20 cellular contexts compared by ENCODE assay signal in the genomic region with DNA sequence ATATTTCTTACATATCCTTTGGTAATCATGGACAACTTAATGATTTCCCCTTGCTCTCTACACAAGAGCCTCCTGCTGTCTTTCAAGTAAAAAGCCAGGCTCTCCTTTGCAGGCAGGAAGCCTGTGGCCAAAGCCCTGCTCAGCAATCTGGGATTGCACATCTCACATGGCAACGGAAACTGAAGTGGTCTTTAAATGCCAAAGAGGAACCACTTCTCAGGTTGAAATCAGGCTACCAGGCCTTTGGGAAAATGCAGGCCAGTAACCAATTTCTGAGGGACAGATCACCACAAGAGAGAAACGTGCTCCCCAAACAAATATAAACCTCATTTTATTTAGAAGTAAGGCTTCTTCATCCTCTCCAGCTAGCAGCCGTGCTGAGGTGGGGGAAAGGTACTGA.
DNase-seq lines count a peak whose midpoint lies in the region; ATAC-seq and TF ChIP-seq lines count a peak whose summit lies in the region.
"Had no signal": no experiment of that assay in that cellular context is flagged by ENCODE, and none has a peak within 500 bp of the region (broad histone marks: within the 10 kb centered on the region; RNA-seq: fewer than 3 reads in every experiment).

No MANE protein-coding gene starts in this region.

- POLR2A ChIA-PET in CD4-positive, alpha-beta T cell (lab: Charles Lee), result interaction anchor here (0.9 to 2.0 kb wide), 3 partner anchors 9 to 12 kb away, joined by 3 to 7 read pairs (median 4); no protein-coding TSS in a partner anchor
- POLR2A ChIA-PET in CD8-positive, alpha-beta T cell (lab: Charles Lee), result interaction anchor here (1.0 kb wide), 1 partner anchor 93 kb away, joined by 3 read pairs; no protein-coding TSS in a partner anchor

- H3K36me3 ChIP-seq in KOPT-K1 (ENCODE audit: insufficient read depth, low read length), result no peaks in the 10 kb centered on the region
- H3K36me3 ChIP-seq in CD8-positive, alpha-beta T cell (ENCODE audit: insufficient read depth, low read length), result no peaks in the 10 kb centered on the region
- H3K36me3 ChIP-seq: gastrocnemius medialis, ovary had no signal

- CTCF ChIA-PET in CD4-positive, alpha-beta T cell (lab: Charles Lee), result no interaction called here
- CTCF ChIA-PET in CD8-positive, alpha-beta T cell (lab: Charles Lee), result interaction anchor here (1.7 to 1.8 kb wide), 2 partner anchors 11 to 12 kb away, joined by 5 to 6 read pairs; no protein-coding TSS in a partner anchor

- H3K9me3 Mint-ChIP-seq in CD4-positive, alpha-beta T cell, result peaks cover 14% of the 10 kb centered on the region
- H3K9me3 Mint-ChIP-seq in CD8-positive, alpha-beta T cell, result peaks cover 14% of the 10 kb centered on the region

- no peak for ATAC-seq in CD4-positive, alpha-beta T cell (ENCODE audit: poor library complexity)
- ATAC-seq in CD8-positive, alpha-beta T cell, result no peak
- ATAC-seq: gastrocnemius medialis, left lobe of liver, mucosa of descending colon had no signal

- no peaks in the 10 kb centered on the region for H3K27me3 ChIP-seq in CD4-positive, alpha-beta T cell (ENCODE audit: control insufficient read depth, insufficient read depth, low read length)
- no peaks in the 10 kb centered on the region for H3K27me3 ChIP-seq in CD8-positive, alpha-beta T cell (ENCODE audit: insufficient read depth, low read length)
- H3K27me3 ChIP-seq: gastrocnemius medialis, ovary, testis had no signal

- intact Hi-C loops in CD4-positive, alpha-beta T cell (cut with DNase I, micrococcal nuclease), result no loop called here
- intact Hi-C loops in CD8-positive, alpha-beta T cell (cut with DNase I, micrococcal nuclease), result no loop called here

- peaks cover 51% of the 10 kb centered on the region for H3K4me1 ChIP-seq in CD8-positive, alpha-beta T cell (ENCODE audit: insufficient read depth, low read length)
- H3K4me1 ChIP-seq: gastrocnemius medialis, testis had no signal

- no peak overlapping the region for H3K27ac ChIP-seq in CD4-positive, alpha-beta T cell (ENCODE audit: low read depth, low read length)
- H3K27ac ChIP-seq in KOPT-K1 (ENCODE audit: low read depth, low read length, poor library complexity, severe bottlenecking), result peak overlapping the region; percentile 25
- H3K27ac ChIP-seq in CD8-positive, alpha-beta T cell (ENCODE audit: low read depth, low read length), result no peak overlapping the region
- H3K27ac ChIP-seq: gastrocnemius medialis, ovary, testis had no signal

- H3K9me3 ChIP-seq in CD4-positive, alpha-beta T cell (ENCODE audit: control insufficient read depth, low read length), result peaks cover 22% of the 10 kb centered on the region
- peaks cover 20% of the 10 kb centered on the region for H3K9me3 ChIP-seq in KOPT-K1 (ENCODE audit: insufficient read depth, low read length, poor library complexity, severe bottlenecking)
- H3K9me3 ChIP-seq in CD8-positive, alpha-beta T cell (ENCODE audit: low read length), result peaks cover 4% of the 10 kb centered on the region
- H3K9me3 ChIP-seq: ovary, testis had no signal

- H3K4me1 Mint-ChIP-seq in CD4-positive, alpha-beta T cell (ENCODE audit: low read depth), result peaks cover 52% of the 10 kb centered on the region
- peaks cover 60% of the 10 kb centered on the region for H3K4me1 Mint-ChIP-seq in CD8-positive, alpha-beta T cell (ENCODE audit: low read depth)
- H3K4me1 Mint-ChIP-seq: brain had no signal

- H3K4me3 Mint-ChIP-seq in CD4-positive, alpha-beta T cell, result no peak overlapping the region
- no peak overlapping the region for H3K4me3 Mint-ChIP-seq in CD8-positive, alpha-beta T cell
- H3K4me3 Mint-ChIP-seq: activated naive CD4-positive, alpha-beta T cell treated with anti-CD3 and anti-CD28 coated beads, Interleukin-2, amount 50 U/mL, for 24 hours; brain; T-helper 1 cell treated with Interleukin-12 subunit alpha and Interleukin-12 subunit beta and Interleukin-4 antibody, amounts not matched to agents 30 μg/mL and 1 μg/mL, for 36 hours had no signal

- no peaks in the 10 kb centered on the region for H3K27me3 Mint-ChIP-seq in CD4-positive, alpha-beta T cell
- no peaks in the 10 kb centered on the region for H3K27me3 Mint-ChIP-seq in CD8-positive, alpha-beta T cell (ENCODE audit: low read depth)
- H3K27me3 Mint-ChIP-seq: activated naive CD4-positive, alpha-beta T cell treated with anti-CD3 and anti-CD28 coated beads, Interleukin-2, amount 50 U/mL, for 24 hours had no signal

- no peak for TF ChIP-seq CTCF in CD4-positive, alpha-beta T cell (IDR thresholded peaks at IDR 0.05)
- no peak for TF ChIP-seq CTCF in CD8-positive, alpha-beta T cell (IDR thresholded peaks at IDR 0.05)

- H3K27ac Mint-ChIP-seq in CD4-positive, alpha-beta T cell, result peak overlapping the region; percentile 7
- no peak overlapping the region for H3K27ac Mint-ChIP-seq in CD8-positive, alpha-beta T cell
- H3K27ac Mint-ChIP-seq: activated naive CD4-positive, alpha-beta T cell treated with anti-CD3 and anti-CD28 coated beads, Interleukin-2, amount 50 U/mL, for 24 hours; brain; T-helper 1 cell treated with Interleukin-12 subunit alpha and Interleukin-12 subunit beta and Interleukin-4 antibody, amounts not matched to agents 30 μg/mL and 1 μg/mL, for 36 hours had no signal

- no peak for DNase-seq in CD4-positive, alpha-beta T cell
- DNase-seq in SKM-1 treated with dmso at 0.1 percent for 144 hours (lab: John Stamatoyannopoulos, UW; ENCODE audit: unreplicated experiment), result peak; percentile 81
- peak; percentile 59 for DNase-seq in medulla oblongata (ENCODE audit: extremely low spot score)
- no peak for DNase-seq in CD8-positive, alpha-beta T cell
- DNase-seq in NCI-H1105 treated with DMSO at 0.1 percent for 48 hours (lab: John Stamatoyannopoulos, UW), result no peak
- no peak for DNase-seq in NK-92 treated with Interleukin-12 subunit alpha and Interleukin-12 subunit beta, amount 100 ng/mL, for 24 hours (lab: John Stamatoyannopoulos, UW)
- DNase-seq: C1 segment of cervical spinal cord; cortex of kidney; gastrocnemius medialis; mucosa of descending colon; NCI-H1694; NCI-H524; ovary; stimulated activated CD4-positive, alpha-beta T cell treated with anti-CD3 and anti-CD28 coated beads, Interleukin-4, amount 100 ng/mL, for 24 hours; testis had no signal

- H3K4me3 ChIP-seq in CD8-positive, alpha-beta T cell (ENCODE audit: low read depth, low read length), result no peak overlapping the region
- H3K4me3 ChIP-seq: gastrocnemius medialis, mucosa of descending colon, ovary, testis had no signal

- peaks cover 23% of the 10 kb centered on the region for H3K36me3 Mint-ChIP-seq in CD4-positive, alpha-beta T cell (ENCODE audit: low read depth)
- H3K36me3 Mint-ChIP-seq in CD8-positive, alpha-beta T cell, result peaks cover 8% of the 10 kb centered on the region
- H3K36me3 Mint-ChIP-seq: brain had no signal

Comparison
In these comparisons a context has a peak if more than half of its experiments do, and no peak if none do; other contexts are left out.
1. DNase-seq: peak in SKM-1 treated with dmso at 0.1 percent for 144 hours (single experiment) and medulla oblongata (single experiment); none in CD4-positive, alpha-beta T cell (0 of 10), CD8-positive, alpha-beta T cell (0 of 7), NCI-H1105 treated with DMSO at 0.1 percent for 48 hours (single experiment) and NK-92 treated with Interleukin-12 subunit alpha and Interleukin-12 subunit beta, amount 100 ng/mL, for 24 hours (single experiment).